Comparison of ENCODE assay signal across 11 cellular contexts in genomic region chr10:100340948-100341847, GRCh38. TPM values are rescaled to one million over a fixed set of nuclear protein-coding genes. Genes with fewer than 3 reads are reported as not detected.
DNase-seq lines count a peak whose midpoint lies in the region; ATAC-seq, FAIRE-seq and TF ChIP-seq lines count a peak whose summit lies in the region.
"Had no signal": no experiment of that assay in that cellular context is flagged by ENCODE, and none has a peak within 500 bp of the region (broad histone marks: within the 10 kb centered on the region; RNA-seq: fewer than 3 reads in every experiment).

No MANE protein-coding gene starts in this region.

- TF ChIP-seq CTCF in nephron progenitor cell (IDR thresholded peaks at IDR 0.05) (no peak), upper lobe of right lung (IDR thresholded peaks at IDR 0.05) (no peak)

- H3K9me3 ChIP-seq in upper lobe of right lung, result no peaks in the 10 kb centered on the region

- peak; percentile 69 for ATAC-seq in upper lobe of right lung

- no peaks in the 10 kb centered on the region for H3K36me3 Mint-ChIP-seq in activated naive CD4-positive, alpha-beta T cell treated with anti-CD3 and anti-CD28 coated beads, Interleukin-2, amount 10 ng/mL, durations not matched to agents 7 days and 5 days
- no peaks in the 10 kb centered on the region for H3K36me3 Mint-ChIP-seq in activated naive CD4-positive, alpha-beta T cell treated with anti-CD3 and anti-CD28 coated beads for 36 hours (ENCODE audit: low read depth)
- H3K36me3 Mint-ChIP-seq in nephron progenitor cell (ENCODE audit: low read depth), result no peaks in the 10 kb centered on the region

- peaks cover 18% of the 10 kb centered on the region for H3K27me3 Mint-ChIP-seq in activated naive CD4-positive, alpha-beta T cell treated with anti-CD3 and anti-CD28 coated beads, Interleukin-2, amount 10 ng/mL, durations not matched to agents 7 days and 5 days
- no peaks in the 10 kb centered on the region for H3K27me3 Mint-ChIP-seq in activated naive CD4-positive, alpha-beta T cell treated with anti-CD3 and anti-CD28 coated beads for 36 hours (ENCODE audit: low read depth)
- H3K27me3 Mint-ChIP-seq in nephron progenitor cell (ENCODE audit: low read depth, poor library complexity), result no peaks in the 10 kb centered on the region

- H3K9me3 Mint-ChIP-seq in activated naive CD4-positive, alpha-beta T cell treated with anti-CD3 and anti-CD28 coated beads, Interleukin-2, amount 10 ng/mL, durations not matched to agents 7 days and 5 days, result no peaks in the 10 kb centered on the region
- no peaks in the 10 kb centered on the region for H3K9me3 Mint-ChIP-seq in activated naive CD4-positive, alpha-beta T cell treated with anti-CD3 and anti-CD28 coated beads for 36 hours
- no peaks in the 10 kb centered on the region for H3K9me3 Mint-ChIP-seq in nephron progenitor cell

- peak overlapping the region; percentile 56 for H3K27ac Mint-ChIP-seq in activated naive CD4-positive, alpha-beta T cell treated with anti-CD3 and anti-CD28 coated beads, Interleukin-2, amount 10 ng/mL, durations not matched to agents 7 days and 5 days
- no peak overlapping the region for H3K27ac Mint-ChIP-seq in activated naive CD4-positive, alpha-beta T cell treated with anti-CD3 and anti-CD28 coated beads for 36 hours
- peak overlapping the region; percentile 87 for H3K27ac Mint-ChIP-seq in nephron progenitor cell

- intact Hi-C loops in activated naive CD4-positive, alpha-beta T cell treated with anti-CD3 and anti-CD28 coated beads for 36 hours (cut with micrococcal nuclease), result no loop called here
- intact Hi-C loops in upper lobe of right lung (cut with DNase I), result loop anchor here (5.0 kb wide), 1 partner anchor 91 kb away; no protein-coding TSS in a partner anchor

- H3K4me3 ChIP-seq in upper lobe of right lung, result no peak overlapping the region

- H3K36me3 ChIP-seq in upper lobe of right lung, result no peaks in the 10 kb centered on the region

- no peak for TF ChIP-seq POLR2A in GM12892 (IDR thresholded peaks at IDR 0.05; ENCODE audit: low read depth, low read length)

- H3K4me3 Mint-ChIP-seq in activated naive CD4-positive, alpha-beta T cell treated with anti-CD3 and anti-CD28 coated beads, Interleukin-2, amount 10 ng/mL, durations not matched to agents 7 days and 5 days, result no peak overlapping the region
- no peak overlapping the region for H3K4me3 Mint-ChIP-seq in activated naive CD4-positive, alpha-beta T cell treated with anti-CD3 and anti-CD28 coated beads for 36 hours
- H3K4me3 Mint-ChIP-seq in nephron progenitor cell, result no peak overlapping the region

- no peak overlapping the region for H3K27ac ChIP-seq in upper lobe of right lung

- H3K27me3 ChIP-seq in upper lobe of right lung, result no peaks in the 10 kb centered on the region

- H3K4me1 Mint-ChIP-seq in activated naive CD4-positive, alpha-beta T cell treated with anti-CD3 and anti-CD28 coated beads, Interleukin-2, amount 10 ng/mL, durations not matched to agents 7 days and 5 days, result peaks cover 40% of the 10 kb centered on the region
- H3K4me1 Mint-ChIP-seq in activated naive CD4-positive, alpha-beta T cell treated with anti-CD3 and anti-CD28 coated beads for 36 hours (ENCODE audit: low read depth), result peaks cover 13% of the 10 kb centered on the region
- H3K4me1 Mint-ChIP-seq in nephron progenitor cell, result peaks cover 61% of the 10 kb centered on the region

- CTCF ChIA-PET in activated naive CD4-positive, alpha-beta T cell treated with anti-CD3 and anti-CD28 coated beads, Interleukin-2, amount 10 ng/mL, durations not matched to agents 7 days and 5 days (lab: Charles Lee), result interaction anchor here (0.7 to 16.8 kb wide), 12 partner anchors 9 to 195 kb away, joined by 3 to 218 read pairs (median 4); partner anchors contain the start of gene HIF1AN
- CTCF ChIA-PET in activated naive CD4-positive, alpha-beta T cell treated with anti-CD3 and anti-CD28 coated beads for 36 hours (lab: Charles Lee), result interaction anchor here (0.8 to 12.6 kb wide), 8 partner anchors 28 to 177 kb away, joined by 3 to 276 read pairs (median 7); partner anchors contain the start of gene SEC31B

- H3K4me1 ChIP-seq in upper lobe of right lung, result peaks cover 6% of the 10 kb centered on the region

- DNase-seq in activated naive CD4-positive, alpha-beta T cell treated with anti-CD3 and anti-CD28 coated beads, Interleukin-2, amount 10 ng/mL, durations not matched to agents 7 days and 5 days, result no peak
- no peak for DNase-seq in activated naive CD4-positive, alpha-beta T cell treated with anti-CD3 and anti-CD28 coated beads for 36 hours
- peak; percentile 64 to 70 for DNase-seq in frontal cortex (ENCODE audit: low spot score in 2 of 2)
- no peak for DNase-seq in nephron progenitor cell
- DNase-seq in upper lobe of right lung, result peak; percentile 68
- no peak for DNase-seq in NOMO-1 treated with dmso at 0.1 percent for 144 hours (lab: John Stamatoyannopoulos, UW; ENCODE audit: unreplicated experiment)
- no peak for DNase-seq in GM12892 (ENCODE audit: insufficient read length)
- DNase-seq in activated CD4-positive, alpha-beta T cell treated with anti-CD3 and anti-CD28 coated beads, Interleukin-2, amount 50 U/mL, for 4 hours, result no peak
- DNase-seq: activated CD8-positive, alpha-beta memory T cell treated with anti-CD3 and anti-CD28 coated beads, Interleukin-2, amount 50 U/mL, for 48 hours; stimulated activated CD4-positive, alpha-beta T cell treated with anti-CD3 and anti-CD28 coated beads, Interleukin-2, amount 100 ng/mL, for 24 hours had no signal

- FAIRE-seq in frontal cortex (lab: Jason Lieb, UNC) (no peak), GM12892 (lab: Jason Lieb, UNC) (no peak)

RNA-seq across cellular contexts. Expression of gene SCD, which starts 5.8 kb away (rescaled TPM):
- total RNA-seq in activated naive CD4-positive, alpha-beta T cell treated with anti-CD3 and anti-CD28 coated beads for 36 hours, result 100 to 1,000 TPM; 161 to 169 TPM
- total RNA-seq in frontal cortex (135 TPM), upper lobe of right lung (276 TPM)
- polyA plus RNA-seq in GM12892 (2012; ENCODE audit: missing spikeins), result 76.8 TPM

RNA-seq across cellular contexts. Expression of gene PKD2L1, which starts 11.2 kb away (rescaled TPM):
- total RNA-seq in activated naive CD4-positive, alpha-beta T cell treated with anti-CD3 and anti-CD28 coated beads for 36 hours, result not detected
- not detected for total RNA-seq in frontal cortex
- 2.1 TPM for total RNA-seq in upper lobe of right lung
- not detected for polyA plus RNA-seq in GM12892 (2012; ENCODE audit: missing spikeins)
- total RNA-seq: urinary bladder had no signal
- polyA plus RNA-seq: urinary bladder had no signal

RNA-seq across cellular contexts. Expression of gene BLOC1S2, which starts 54.7 kb away (rescaled TPM):
- 10 to 100 TPM; 68.5 to 69.1 TPM for total RNA-seq in activated naive CD4-positive, alpha-beta T cell treated with anti-CD3 and anti-CD28 coated beads for 36 hours
- total RNA-seq in frontal cortex, result 52.2 TPM
- 42.1 TPM for total RNA-seq in upper lobe of right lung
- 66.6 TPM for polyA plus RNA-seq in GM12892 (2012; ENCODE audit: missing spikeins)

Comparison
In these comparisons a context has a peak if more than half of its experiments do, and no peak if none do; other contexts are left out.
1. DNase-seq: peak in frontal cortex (2 of 2) and upper lobe of right lung (single experiment); none in activated naive CD4-positive, alpha-beta T cell treated with anti-CD3 and anti-CD28 coated beads, Interleukin-2, amount 10 ng/mL, durations not matched to agents 7 days and 5 days (single experiment), activated naive CD4-positive, alpha-beta T cell treated with anti-CD3 and anti-CD28 coated beads for 36 hours (single experiment), nephron progenitor cell (single experiment), NOMO-1 treated with dmso at 0.1 percent for 144 hours (single experiment), GM12892 (single experiment) and activated CD4-positive, alpha-beta T cell treated with anti-CD3 and anti-CD28 coated beads, Interleukin-2, amount 50 U/mL, for 4 hours (0 of 2).